11 cellular contexts compared by ENCODE assay signal in genomic region chrX:119465555-119465954, GRCh38.
"Had no signal": no experiment of that assay in that cellular context is flagged by ENCODE, and none has a peak within 500 bp of the region (broad histone marks: within the 10 kb centered on the region; RNA-seq: fewer than 3 reads in every experiment).

No MANE protein-coding gene starts in this region.

- ATAC-seq: GM23338, HCT116 had no signal

- FAIRE-seq: H1, H54 had no signal

- H3K4me3 Mint-ChIP-seq: GM23338, H9, HFFc6 had no signal

- H3K4me1 Mint-ChIP-seq: H9 had no signal

- H3K4me2 ChIP-seq: GM23338 had no signal

- H3K9me3 ChIP-seq: HAP-1 had no signal

- DNase-seq: GM23248, GOT3, H7, H9, HCEC 1CT, HFFc6 had no signal

- H2AFZ ChIP-seq: GM23248, GM23338 had no signal

- H3K27ac Mint-ChIP-seq: GM23338, H9, HFFc6 had no signal

- H3K9me3 Mint-ChIP-seq: GM23338, HFFc6 had no signal

- H3K27ac ChIP-seq: GM23248 had no signal

- H3K4me3 ChIP-seq: GM23248, GM23338, HAP-1 had no signal

- H3K9ac ChIP-seq: GM23248 had no signal
